ENCODE assay signal across 17 cellular contexts in the genomic region with DNA sequence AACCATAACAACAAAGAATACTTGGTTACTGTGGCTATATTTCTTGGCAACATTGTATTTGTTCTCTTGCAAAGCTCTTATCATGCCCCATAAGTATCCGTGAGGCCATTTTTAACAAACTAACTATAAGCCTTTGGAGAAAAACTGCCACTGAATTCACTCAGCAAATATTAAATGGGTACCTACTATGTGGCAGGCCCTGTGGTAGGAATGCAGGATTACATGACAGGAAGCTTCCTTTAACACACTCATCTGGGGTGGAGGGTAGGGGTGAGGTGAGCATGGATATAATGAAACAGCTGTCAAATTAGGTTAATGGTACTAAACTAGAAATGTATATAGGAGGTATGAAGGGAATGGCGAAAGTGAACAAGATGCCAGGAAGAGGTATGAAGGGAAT.
DNase-seq lines count a peak whose midpoint lies in the region; ATAC-seq and TF ChIP-seq lines count a peak whose summit lies in the region.
"Had no signal": no experiment of that assay in that cellular context is flagged by ENCODE, and none has a peak within 500 bp of the region (broad histone marks: within the 10 kb centered on the region; RNA-seq: fewer than 3 reads in every experiment).

No MANE protein-coding gene starts in this region.

- H3K27me3 ChIP-seq in GM23338 (ENCODE audit: insufficient read depth) (no peaks in the 10 kb centered on the region), iPS DF 6.9 (ENCODE audit: control insufficient read depth, insufficient read depth, low read length) (no peaks in the 10 kb centered on the region)

- H3K9me2 ChIP-seq in GM23338 (ENCODE audit: insufficient read depth) = no peaks in the 10 kb centered on the region

- H3K27me3 Mint-ChIP-seq in GM23338 (ENCODE audit: insufficient read depth, low read depth, poor library complexity) (no peaks in the 10 kb centered on the region), WTC11 (ENCODE audit: low read depth) (no peaks in the 10 kb centered on the region), T-helper 17 cell (no peaks in the 10 kb centered on the region)
- no peaks in the 10 kb centered on the region for H3K27me3 Mint-ChIP-seq in activated CD4-positive, alpha-beta memory T cell treated with anti-CD3 and anti-CD28 coated beads for 36 hours
- H3K27me3 Mint-ChIP-seq: CD4-positive, alpha-beta T cell had no signal

- no peaks in the 10 kb centered on the region for H3K9me3 Mint-ChIP-seq in GM23338
- peaks cover 13% of the 10 kb centered on the region; the same call in 1 of the 2 replicates for H3K9me3 Mint-ChIP-seq in WTC11
- H3K9me3 Mint-ChIP-seq in activated CD4-positive, alpha-beta memory T cell treated with anti-CD3 and anti-CD28 coated beads for 36 hours = peaks cover 4% of the 10 kb centered on the region

- H3K4me2 ChIP-seq in GM23338 = no peak overlapping the region
- H3K4me2 ChIP-seq: A549 had no signal

- CTCF ChIA-PET in WTC11 (lab: Charles Lee) = no interaction called here
- CTCF ChIA-PET in activated CD4-positive, alpha-beta memory T cell treated with anti-CD3 and anti-CD28 coated beads for 36 hours (lab: Charles Lee) = no interaction called here

- no peaks in the 10 kb centered on the region for H3F3A ChIP-seq in GM23338 (replicated peaks; ENCODE audit: low read depth)

- ATAC-seq in GM23338 (peak; percentile 78), WTC11 (peak; percentile 59), T-helper 17 cell (no peak), Right ventricle myocardium inferior (no peak)
- ATAC-seq: A549 had no signal

- H3K27ac Mint-ChIP-seq in GM23338 (no peak overlapping the region), WTC11 (no peak overlapping the region), T-helper 17 cell (no peak overlapping the region)
- H3K27ac Mint-ChIP-seq in activated CD4-positive, alpha-beta memory T cell treated with anti-CD3 and anti-CD28 coated beads for 36 hours = no peak overlapping the region
- H3K27ac Mint-ChIP-seq: CD4-positive, alpha-beta T cell; HFFc6 had no signal

- H4K20me1 ChIP-seq in GM23338 (replicated peaks; ENCODE audit: insufficient read depth) = no peaks in the 10 kb centered on the region

- peak; percentile 40 for DNase-seq in GM23338 (ENCODE audit: low spot score)
- DNase-seq in WTC11 (ENCODE audit: low spot score) = no peak
- peak; percentile 1 for DNase-seq in iPS DF 6.9 (ENCODE audit: low read depth, low spot score)
- DNase-seq in retinal pigment epithelial cell (ENCODE audit: low read depth) = no peak
- no peak for DNase-seq in activated CD4-positive, alpha-beta memory T cell treated with anti-CD3 and anti-CD28 coated beads for 36 hours
- no peak for DNase-seq in T-helper 17 cell
- DNase-seq in Right ventricle myocardium inferior (ENCODE audit: missing footprints) = no peak
- DNase-seq: AML-193; CD4-positive, alpha-beta T cell; GM23248; HFFc6; IMR-90 had no signal

- H3K36me3 Mint-ChIP-seq in GM23338 (ENCODE audit: low read depth) (no peaks in the 10 kb centered on the region), WTC11 (no peaks in the 10 kb centered on the region), T-helper 17 cell (ENCODE audit: low read depth) (no peaks in the 10 kb centered on the region)
- no peaks in the 10 kb centered on the region for H3K36me3 Mint-ChIP-seq in activated CD4-positive, alpha-beta memory T cell treated with anti-CD3 and anti-CD28 coated beads for 36 hours

- no peaks in the 10 kb centered on the region for H3K4me1 Mint-ChIP-seq in GM23338
- H3K4me1 Mint-ChIP-seq in WTC11 = no peaks in the 10 kb centered on the region
- H3K4me1 Mint-ChIP-seq in activated CD4-positive, alpha-beta memory T cell treated with anti-CD3 and anti-CD28 coated beads for 36 hours (ENCODE audit: low read depth) = no peaks in the 10 kb centered on the region
- no peaks in the 10 kb centered on the region for H3K4me1 Mint-ChIP-seq in T-helper 17 cell

- no peaks in the 10 kb centered on the region for H3K4me1 ChIP-seq in GM23338 (ENCODE audit: insufficient read depth)
- no peaks in the 10 kb centered on the region for H3K4me1 ChIP-seq in iPS DF 6.9 (ENCODE audit: control insufficient read depth, insufficient read depth, low read length)
- H3K4me1 ChIP-seq: A549, Caco-2, HAP-1 had no signal

- no peak overlapping the region for H3K4me3 Mint-ChIP-seq in GM23338
- no peak overlapping the region for H3K4me3 Mint-ChIP-seq in WTC11
- H3K4me3 Mint-ChIP-seq in activated CD4-positive, alpha-beta memory T cell treated with anti-CD3 and anti-CD28 coated beads for 36 hours = no peak overlapping the region
- no peak overlapping the region for H3K4me3 Mint-ChIP-seq in T-helper 17 cell
- H3K4me3 Mint-ChIP-seq: CD4-positive, alpha-beta T cell; HFFc6 had no signal

- TF ChIP-seq CTCF in GM23338 (conservative IDR thresholded peaks at IDR 0.05; ENCODE audit: low read depth in 2 of 2) = peak; percentile 2 to 46; a peak in 2 of 4 replicates
- no peak for TF ChIP-seq CTCF in WTC11 (IDR thresholded peaks at IDR 0.05)
- TF ChIP-seq CTCF in retinal pigment epithelial cell (conservative IDR thresholded peaks at IDR 0.05; ENCODE audit: low read depth, low read length) = peak; percentile 31

- H3K27ac ChIP-seq in GM23338 (ENCODE audit: low read depth) (no peak overlapping the region), iPS DF 6.9 (ENCODE audit: low read length) (no peak overlapping the region)
- H3K27ac ChIP-seq: 22Rv1, A549, C4-2B, GM23248 had no signal

- 100% methylated on average over 1 of the region's 2 CpGs for WGBS in iPS DF 6.9 (ENCODE audit: insufficient coverage, insufficient read length)

- H3K9me3 ChIP-seq in iPS DF 6.9 (ENCODE audit: control insufficient read depth, insufficient read depth, low read length) (no peaks in the 10 kb centered on the region), T-helper 17 cell (ENCODE audit: control insufficient read depth, low read length, poor library complexity, severe bottlenecking) (no peaks in the 10 kb centered on the region)
- H3K9me3 ChIP-seq: A549, Caco-2, HAP-1 had no signal

- H3K4me3 ChIP-seq in GM23338 = no peak overlapping the region
- no peak overlapping the region for H3K4me3 ChIP-seq in iPS DF 6.9 (ENCODE audit: low read length)
- H3K4me3 ChIP-seq in retinal pigment epithelial cell (ENCODE audit: low read length) = no peak overlapping the region
- H3K4me3 ChIP-seq: A549, GM23248, HAP-1 had no signal

- intact Hi-C loops in activated CD4-positive, alpha-beta memory T cell treated with anti-CD3 and anti-CD28 coated beads for 36 hours (cut with micrococcal nuclease) = no loop called here
- intact Hi-C loops in Right ventricle myocardium inferior (cut with DNase I) = no loop called here

- H3K79me2 ChIP-seq in GM23338 (replicated peaks; ENCODE audit: insufficient read depth) = no peaks in the 10 kb centered on the region

- no peaks in the 10 kb centered on the region for H3K36me3 ChIP-seq in GM23338 (ENCODE audit: insufficient read depth)
- H3K36me3 ChIP-seq in iPS DF 6.9 (ENCODE audit: control insufficient read depth, insufficient read depth, low read length) = no peaks in the 10 kb centered on the region
- H3K36me3 ChIP-seq: HAP-1 had no signal

- no peak overlapping the region for H2AFZ ChIP-seq in GM23338
- H2AFZ ChIP-seq: GM23248 had no signal

- POLR2A ChIA-PET in WTC11 (lab: Charles Lee) = no interaction called here
- POLR2A ChIA-PET in activated CD4-positive, alpha-beta memory T cell treated with anti-CD3 and anti-CD28 coated beads for 36 hours (lab: Charles Lee) = no interaction called here

TF ChIP-seq in WTC11, 78 proteins besides CTCF, POLR2A, EP300 and RAD21 (continues in another document):
- TF ChIP-seq, protein P1, sequence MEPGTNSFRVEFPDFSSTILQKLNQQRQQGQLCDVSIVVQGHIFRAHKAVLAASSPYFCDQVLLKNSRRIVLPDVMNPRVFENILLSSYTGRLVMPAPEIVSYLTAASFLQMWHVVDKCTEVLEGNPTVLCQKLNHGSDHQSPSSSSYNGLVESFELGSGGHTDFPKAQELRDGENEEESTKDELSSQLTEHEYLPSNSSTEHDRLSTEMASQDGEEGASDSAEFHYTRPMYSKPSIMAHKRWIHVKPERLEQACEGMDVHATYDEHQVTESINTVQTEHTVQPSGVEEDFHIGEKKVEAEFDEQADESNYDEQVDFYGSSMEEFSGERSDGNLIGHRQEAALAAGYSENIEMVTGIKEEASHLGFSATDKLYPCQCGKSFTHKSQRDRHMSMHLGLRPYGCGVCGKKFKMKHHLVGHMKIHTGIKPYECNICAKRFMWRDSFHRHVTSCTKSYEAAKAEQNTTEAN (CRISPR knock-in tag; IDR thresholded peaks at IDR 0.05) = no peak
- TF ChIP-seq, protein P2, sequence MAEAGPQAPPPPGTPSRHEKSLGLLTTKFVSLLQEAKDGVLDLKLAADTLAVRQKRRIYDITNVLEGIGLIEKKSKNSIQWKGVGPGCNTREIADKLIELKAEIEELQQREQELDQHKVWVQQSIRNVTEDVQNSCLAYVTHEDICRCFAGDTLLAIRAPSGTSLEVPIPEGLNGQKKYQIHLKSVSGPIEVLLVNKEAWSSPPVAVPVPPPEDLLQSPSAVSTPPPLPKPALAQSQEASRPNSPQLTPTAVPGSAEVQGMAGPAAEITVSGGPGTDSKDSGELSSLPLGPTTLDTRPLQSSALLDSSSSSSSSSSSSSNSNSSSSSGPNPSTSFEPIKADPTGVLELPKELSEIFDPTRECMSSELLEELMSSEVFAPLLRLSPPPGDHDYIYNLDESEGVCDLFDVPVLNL (CRISPR knock-in tag; IDR thresholded peaks at IDR 0.05; ENCODE audit: borderline replicate concordance, low read depth) = no peak
- TF ChIP-seq, protein P3, sequence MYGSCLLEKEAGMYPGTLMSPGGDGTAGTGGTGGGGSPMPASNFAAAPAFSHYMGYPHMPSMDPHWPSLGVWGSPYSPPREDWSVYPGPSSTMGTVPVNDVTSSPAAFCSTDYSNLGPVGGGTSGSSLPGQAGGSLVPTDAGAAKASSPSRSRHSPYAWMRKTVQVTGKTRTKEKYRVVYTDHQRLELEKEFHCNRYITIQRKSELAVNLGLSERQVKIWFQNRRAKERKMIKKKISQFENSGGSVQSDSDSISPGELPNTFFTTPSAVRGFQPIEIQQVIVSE (CRISPR knock-in tag; IDR thresholded peaks at IDR 0.05; ENCODE audit: borderline replicate concordance) = no peak
- TF ChIP-seq RELA (CRISPR knock-in tag; IDR thresholded peaks at IDR 0.05; ENCODE audit: borderline replicate concordance) = no peak
- no peak for TF ChIP-seq TP53 (CRISPR knock-in tag; IDR thresholded peaks at IDR 0.05)
- TF ChIP-seq MXD4 (CRISPR knock-in tag; IDR thresholded peaks at IDR 0.05; ENCODE audit: borderline replicate concordance) = no peak
- TF ChIP-seq, protein P4, sequence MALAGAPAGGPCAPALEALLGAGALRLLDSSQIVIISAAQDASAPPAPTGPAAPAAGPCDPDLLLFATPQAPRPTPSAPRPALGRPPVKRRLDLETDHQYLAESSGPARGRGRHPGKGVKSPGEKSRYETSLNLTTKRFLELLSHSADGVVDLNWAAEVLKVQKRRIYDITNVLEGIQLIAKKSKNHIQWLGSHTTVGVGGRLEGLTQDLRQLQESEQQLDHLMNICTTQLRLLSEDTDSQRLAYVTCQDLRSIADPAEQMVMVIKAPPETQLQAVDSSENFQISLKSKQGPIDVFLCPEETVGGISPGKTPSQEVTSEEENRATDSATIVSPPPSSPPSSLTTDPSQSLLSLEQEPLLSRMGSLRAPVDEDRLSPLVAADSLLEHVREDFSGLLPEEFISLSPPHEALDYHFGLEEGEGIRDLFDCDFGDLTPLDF (CRISPR knock-in tag; IDR thresholded peaks at IDR 0.05) = no peak
- TF ChIP-seq CREB1 (CRISPR knock-in tag; IDR thresholded peaks at IDR 0.05) = no peak
- no peak for TF ChIP-seq NR1H2 (CRISPR knock-in tag; IDR thresholded peaks at IDR 0.05)

Comparison
In these comparisons a context has a peak if more than half of its experiments do, and no peak if none do; other contexts are left out.
1. ATAC-seq: peak in GM23338 (single experiment) and WTC11 (single experiment); none in T-helper 17 cell (single experiment) and Right ventricle myocardium inferior (single experiment).
2. DNase-seq: peak in GM23338 (single experiment) and iPS DF 6.9 (single experiment); none in WTC11 (single experiment), retinal pigment epithelial cell (single experiment), activated CD4-positive, alpha-beta memory T cell treated with anti-CD3 and anti-CD28 coated beads for 36 hours (single experiment), T-helper 17 cell (0 of 3) and Right ventricle myocardium inferior (single experiment).